8 cellular contexts compared by ENCODE assay signal in genomic region chr3:112642912-112643506, GRCh38. TPM values are rescaled to one million over a fixed set of nuclear protein-coding genes. Genes with fewer than 3 reads are reported as not detected.
DNase-seq lines count a peak whose midpoint lies in the region; ATAC-seq and TF ChIP-seq lines count a peak whose summit lies in the region.

No MANE protein-coding gene starts in this region.

- no peak overlapping the region for H3K4me3 ChIP-seq in AG10803 (ENCODE audit: low read length)

- CTCF ChIA-PET in activated B cell treated with CpG ODN at 0.5 μM for 24 hours (lab: Charles Lee), result interaction anchor here (0.6 to 5.3 kb wide), 33 partner anchors 10 to 934 kb away, joined by 3 to 71 read pairs (median 5); partner anchors contain the start of genes CD200R1 and SLC9C1

- intact Hi-C loops in activated B cell treated with CpG ODN at 0.5 μM for 24 hours (cut with micrococcal nuclease), result loop anchor here (1.0 to 5.0 kb wide), 11 partner anchors 33 to 936 kb away; a partner anchor contains a TSS

- H3K27me3 Mint-ChIP-seq in activated B cell treated with CpG ODN at 0.5 μM for 24 hours, result peaks cover 4% of the 10 kb centered on the region

- H3K27ac Mint-ChIP-seq in activated B cell treated with CpG ODN at 0.5 μM for 24 hours, result no peak overlapping the region

- DNase-seq in AG10803 (ENCODE audit: low read depth), result peak; percentile 93
- DNase-seq in NCI-H2227 (lab: John Stamatoyannopoulos, UW; ENCODE audit: unreplicated experiment), result peak; percentile 82
- DNase-seq in activated B cell treated with CpG ODN at 0.5 μM for 24 hours, result peak; percentile 51
- DNase-seq in central memory CD4-positive, alpha-beta T cell, result peak; percentile 70
- DNase-seq in kidney tubule cell (ENCODE audit: low spot score), result peak; percentile 90
- DNase-seq in stimulated activated CD4-positive, alpha-beta T cell treated with anti-CD3 and anti-CD28 coated beads, Interleukin-2, amount 100 ng/mL, for 48 hours, result peak; percentile 70 to 75

- no peaks in the 10 kb centered on the region for H3K36me3 Mint-ChIP-seq in activated B cell treated with CpG ODN at 0.5 μM for 24 hours (ENCODE audit: low read depth)

- POLR2A ChIA-PET in activated B cell treated with CpG ODN at 0.5 μM for 24 hours (lab: Charles Lee), result interaction anchor here (0.5 to 1.7 kb wide), 6 partner anchors 81 to 645 kb away, joined by 3 to 11 read pairs (median 6); partner anchors contain the start of genes ATG3, GTPBP8 and SLC35A5

- H3K4me3 Mint-ChIP-seq in activated B cell treated with CpG ODN at 0.5 μM for 24 hours, result peak overlapping the region; percentile 69

- no peaks in the 10 kb centered on the region for H3K9me3 Mint-ChIP-seq in activated B cell treated with CpG ODN at 0.5 μM for 24 hours

- ATAC-seq in GM19025 (IDR thresholded peaks at IDR 0.05; ENCODE audit: low read depth, unreplicated experiment), result peak; percentile 87
- peak; percentile 86 for ATAC-seq in HG03175 (IDR thresholded peaks at IDR 0.05; ENCODE audit: unreplicated experiment)
- peak; percentile 100 for ATAC-seq in activated B cell treated with CpG ODN at 0.5 μM for 24 hours (ENCODE audit: low read depth)

- peaks cover 11% of the 10 kb centered on the region for H3K4me1 Mint-ChIP-seq in activated B cell treated with CpG ODN at 0.5 μM for 24 hours

- peak; percentile 94 for TF ChIP-seq CTCF in AG10803 (conservative IDR thresholded peaks at IDR 0.05; ENCODE audit: low read length)
- TF ChIP-seq CTCF in activated B cell treated with CpG ODN at 0.5 μM for 24 hours (IDR thresholded peaks at IDR 0.05), result peak; percentile 36

RNA-seq across cellular contexts. Expression of gene CCDC80, which starts 2.1 kb away (rescaled TPM):
- not detected in 2 replicates for total RNA-seq in activated B cell treated with CpG ODN at 0.5 μM for 24 hours
